In the genomic region with DNA sequence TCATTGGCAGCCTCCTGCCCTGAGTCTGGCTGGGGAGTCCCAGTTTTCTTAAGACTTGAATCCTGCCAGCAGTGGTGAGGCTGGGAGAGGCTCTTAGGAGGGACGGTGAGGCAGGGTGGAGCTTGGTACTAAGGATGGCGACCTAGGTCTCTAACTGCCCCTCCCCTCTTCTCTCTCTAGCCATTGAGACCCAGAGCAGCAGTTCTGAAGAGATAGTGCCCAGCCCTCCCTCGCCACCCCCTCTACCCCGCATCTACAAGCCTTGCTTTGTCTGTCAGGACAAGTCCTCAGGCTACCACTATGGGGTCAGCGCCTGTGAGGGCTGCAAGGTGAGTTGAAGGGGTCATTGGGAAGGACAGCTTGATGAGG, we compare ENCODE assay signal across 1 cellular context.
TF ChIP-seq lines count a peak whose summit lies in the region.

No MANE protein-coding gene starts in this region.

TF ChIP-seq in endothelial cell of umbilical vein, 7 proteins besides CTCF, POLR2A, EP300 and RAD21 (continued from another document):
- no peak for TF ChIP-seq POLR2AphosphoS5 (IDR thresholded peaks at IDR 0.05; ENCODE audit: insufficient read depth, low read depth, low read length)
- no peak for TF ChIP-seq MYC (IDR thresholded peaks at IDR 0.05; ENCODE audit: low read depth, low read length)
- no peak for TF ChIP-seq JUN (IDR thresholded peaks at IDR 0.05; ENCODE audit: borderline replicate concordance, insufficient read depth, insufficient read length, low read depth)
- TF ChIP-seq EZH2 (IDR thresholded peaks at IDR 0.05; ENCODE audit: borderline replicate concordance, low read depth, low read length, severe bottlenecking) = no peak
